ENCODE assay signal across 8 cellular contexts in the genomic region with DNA sequence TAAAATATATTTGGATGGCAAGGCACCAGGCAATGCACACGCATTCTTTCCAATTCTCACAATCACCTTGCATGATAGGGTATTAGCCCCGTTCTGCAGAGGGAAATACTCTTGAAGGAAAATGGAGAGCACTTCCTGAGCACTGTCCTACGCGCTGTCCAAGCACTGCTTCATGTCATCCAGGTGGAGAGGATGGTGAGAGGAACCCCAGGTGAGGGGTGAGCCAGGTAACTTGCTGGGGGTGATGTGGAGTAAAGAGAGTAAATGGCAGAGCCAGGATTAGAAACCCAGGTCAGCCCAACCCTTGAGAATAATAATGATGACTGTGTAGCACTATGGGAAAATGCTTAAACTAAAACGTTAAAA. TPM values are rescaled to one million over a fixed set of nuclear protein-coding genes. Genes with fewer than 3 reads are reported as not detected.
DNase-seq lines count a peak whose midpoint lies in the region; FAIRE-seq lines count a peak whose summit lies in the region.

No MANE protein-coding gene starts in this region.

- intact Hi-C loops in activated T-helper 2 cell treated with anti-CD3 and anti-CD28 coated beads, Interferon-gamma antibody, Interleukin-2, Interleukin-4, amounts not matched to agents 10 μg/mL and 5 μg/mL and 100 μg/mL, durations not matched to agents 14 hours and 24 hours and 36 hours (cut with micrococcal nuclease): loop anchor here (1.0 to 10.0 kb wide), 3 partner anchors 15 to 121 kb away; no protein-coding TSS in a partner anchor

- no peaks in the 10 kb centered on the region for H3K9me3 ChIP-seq in stomach smooth muscle (ENCODE audit: control insufficient read depth in 2 of 2, low read length in 2 of 2)

- peak overlapping the region; percentile 75 to 88 for H3K4me3 ChIP-seq in stomach smooth muscle (ENCODE audit: low read length in 2 of 2)

- peak overlapping the region; percentile 58 for H3K27ac ChIP-seq in stomach smooth muscle (ENCODE audit: low read length)

- no peaks in the 10 kb centered on the region for H3K27me3 ChIP-seq in stomach smooth muscle (ENCODE audit: control insufficient read depth in 1 of 2, insufficient read depth in 2 of 2, low read length in 2 of 2)

- H3K9me3 Mint-ChIP-seq in T-helper 1 cell treated with Interleukin-12 subunit alpha and Interleukin-12 subunit beta and Interleukin-4 antibody, amounts not matched to agents 30 μg/mL and 1 μg/mL, for 36 hours: no peaks in the 10 kb centered on the region
- no peaks in the 10 kb centered on the region for H3K9me3 Mint-ChIP-seq in activated T-helper 2 cell treated with anti-CD3 and anti-CD28 coated beads, Interferon-gamma antibody, Interleukin-2, Interleukin-4, amounts not matched to agents 10 μg/mL and 5 μg/mL and 100 μg/mL, durations not matched to agents 14 hours and 24 hours and 36 hours
- no peaks in the 10 kb centered on the region for H3K9me3 Mint-ChIP-seq in immature natural killer cell

- H3K27ac Mint-ChIP-seq in T-helper 1 cell treated with Interleukin-12 subunit alpha and Interleukin-12 subunit beta and Interleukin-4 antibody, amounts not matched to agents 30 μg/mL and 1 μg/mL, for 36 hours: peak overlapping the region; percentile 71
- H3K27ac Mint-ChIP-seq in activated T-helper 2 cell treated with anti-CD3 and anti-CD28 coated beads, Interferon-gamma antibody, Interleukin-2, Interleukin-4, amounts not matched to agents 10 μg/mL and 5 μg/mL and 100 μg/mL, durations not matched to agents 14 hours and 24 hours and 36 hours: no peak overlapping the region
- H3K27ac Mint-ChIP-seq in immature natural killer cell: peak overlapping the region; percentile 72 to 93 (median 88)

- peaks cover 14% of the 10 kb centered on the region for H3K4me1 ChIP-seq in stomach smooth muscle (ENCODE audit: control insufficient read depth, insufficient read depth, low read length)

- peak overlapping the region in 1 of 2 donors; percentile 64 for H3K9ac ChIP-seq in stomach smooth muscle (ENCODE audit: low read length in 2 of 2)

- H3K36me3 Mint-ChIP-seq in T-helper 1 cell treated with Interleukin-12 subunit alpha and Interleukin-12 subunit beta and Interleukin-4 antibody, amounts not matched to agents 30 μg/mL and 1 μg/mL, for 36 hours (ENCODE audit: low read depth): no peaks in the 10 kb centered on the region
- H3K36me3 Mint-ChIP-seq in activated T-helper 2 cell treated with anti-CD3 and anti-CD28 coated beads, Interferon-gamma antibody, Interleukin-2, Interleukin-4, amounts not matched to agents 10 μg/mL and 5 μg/mL and 100 μg/mL, durations not matched to agents 14 hours and 24 hours and 36 hours (ENCODE audit: low read depth): peaks cover 7% of the 10 kb centered on the region
- no peaks in the 10 kb centered on the region for H3K36me3 Mint-ChIP-seq in immature natural killer cell

- H3K27me3 Mint-ChIP-seq in T-helper 1 cell treated with Interleukin-12 subunit alpha and Interleukin-12 subunit beta and Interleukin-4 antibody, amounts not matched to agents 30 μg/mL and 1 μg/mL, for 36 hours (ENCODE audit: low read depth): peaks cover 9% of the 10 kb centered on the region
- H3K27me3 Mint-ChIP-seq in activated T-helper 2 cell treated with anti-CD3 and anti-CD28 coated beads, Interferon-gamma antibody, Interleukin-2, Interleukin-4, amounts not matched to agents 10 μg/mL and 5 μg/mL and 100 μg/mL, durations not matched to agents 14 hours and 24 hours and 36 hours (ENCODE audit: low read depth): peaks cover 6% of the 10 kb centered on the region
- H3K27me3 Mint-ChIP-seq in immature natural killer cell (ENCODE audit: low read depth in 3 of 3): peaks cover 13 to 17% (median 15%) of the 10 kb centered on the region in 3 donors

- DNase-seq in T-helper 1 cell (no peak), immature natural killer cell (no peak), RCC 7860 (ENCODE audit: low spot score) (no peak), activated gamma-delta T cell (lab: John Stamatoyannopoulos, UW) (no peak)
- DNase-seq in activated T-helper 2 cell treated with anti-CD3 and anti-CD28 coated beads, Interferon-gamma antibody, Interleukin-2, Interleukin-4, amounts not matched to agents 10 μg/mL and 5 μg/mL and 100 μg/mL, durations not matched to agents 14 hours and 24 hours and 36 hours (ENCODE audit: low spot score): no peak
- no peak for DNase-seq in activated CD4-positive, alpha-beta T cell treated with anti-CD3 and anti-CD28 coated beads for 48 hours

- peak overlapping the region; percentile 90 for H3K4me3 Mint-ChIP-seq in T-helper 1 cell treated with Interleukin-12 subunit alpha and Interleukin-12 subunit beta and Interleukin-4 antibody, amounts not matched to agents 30 μg/mL and 1 μg/mL, for 36 hours
- peak overlapping the region; percentile 86 for H3K4me3 Mint-ChIP-seq in activated T-helper 2 cell treated with anti-CD3 and anti-CD28 coated beads, Interferon-gamma antibody, Interleukin-2, Interleukin-4, amounts not matched to agents 10 μg/mL and 5 μg/mL and 100 μg/mL, durations not matched to agents 14 hours and 24 hours and 36 hours (ENCODE audit: low read depth)
- peak overlapping the region; percentile 95 to 98 (median 96) for H3K4me3 Mint-ChIP-seq in immature natural killer cell

- no peaks in the 10 kb centered on the region for H3K36me3 ChIP-seq in stomach smooth muscle (ENCODE audit: control insufficient read depth in 2 of 2, insufficient read depth in 2 of 2, low read length in 2 of 2)

- no peak for FAIRE-seq in RCC 7860 (lab: Jason Lieb, UNC)

- peaks cover 20% of the 10 kb centered on the region for H3K4me1 Mint-ChIP-seq in T-helper 1 cell treated with Interleukin-12 subunit alpha and Interleukin-12 subunit beta and Interleukin-4 antibody, amounts not matched to agents 30 μg/mL and 1 μg/mL, for 36 hours (ENCODE audit: low read depth)
- peaks cover 23% of the 10 kb centered on the region for H3K4me1 Mint-ChIP-seq in activated T-helper 2 cell treated with anti-CD3 and anti-CD28 coated beads, Interferon-gamma antibody, Interleukin-2, Interleukin-4, amounts not matched to agents 10 μg/mL and 5 μg/mL and 100 μg/mL, durations not matched to agents 14 hours and 24 hours and 36 hours (ENCODE audit: low read depth)
- peaks cover 22 to 27% of the 10 kb centered on the region in 2 donors for H3K4me1 Mint-ChIP-seq in immature natural killer cell

RNA-seq across cellular contexts. Expression of a gene that starts 0.7 kb away (rescaled TPM):
- total RNA-seq in activated T-helper 2 cell treated with anti-CD3 and anti-CD28 coated beads, Interferon-gamma antibody, Interleukin-2, Interleukin-4, amounts not matched to agents 10 μg/mL and 5 μg/mL and 100 μg/mL, durations not matched to agents 14 hours and 24 hours and 36 hours: 30.8 and 32.5 TPM in 2 replicates
- polyA plus RNA-seq in immature natural killer cell: 10 to 100 TPM; 18.4 to 31.6 (median 23.0) TPM
